Comparison of ENCODE assay signal across 19 cellular contexts in the genomic region with DNA sequence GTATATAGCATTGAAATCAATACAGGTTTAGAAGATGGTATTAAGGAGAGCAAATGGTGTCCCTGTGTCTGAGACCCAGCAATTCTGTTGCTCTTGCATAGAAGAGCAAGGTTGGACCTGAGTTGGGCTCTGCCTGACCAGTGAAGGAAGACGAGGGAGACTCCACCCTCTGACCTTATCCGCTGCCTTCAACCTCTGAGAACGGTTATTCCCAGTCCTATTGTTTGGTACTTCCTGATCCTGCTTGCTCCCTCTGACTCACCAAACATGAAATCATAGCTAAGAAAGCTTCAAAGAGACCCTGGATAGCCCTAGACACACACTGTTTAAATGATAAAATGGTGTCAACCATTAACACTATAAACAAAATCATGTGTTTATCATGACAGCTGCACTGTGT.
DNase-seq lines count a peak whose midpoint lies in the region; ATAC-seq and TF ChIP-seq lines count a peak whose summit lies in the region.
"Had no signal": no experiment of that assay in that cellular context is flagged by ENCODE, and none has a peak within 500 bp of the region (broad histone marks: within the 10 kb centered on the region; RNA-seq: fewer than 3 reads in every experiment).

No MANE protein-coding gene starts in this region.

- WGBS in right lobe of liver (ENCODE audit: insufficient coverage, low coverage, low lambda C conversion rate, missing lambda C conversion rate): 80% methylated on average over 1 of the region's 3 CpGs
- WGBS in aorta, 2 donors: 88 to 89% methylated on average over 3 of the region's 3 CpGs

- ATAC-seq in Right ventricle myocardium superior (ENCODE audit: poor library complexity): peak; percentile 61
- ATAC-seq in Right ventricle myocardium inferior: no peak
- peak; percentile 71 for ATAC-seq in esophagus mucosa
- ATAC-seq in right lobe of liver: peak; percentile 69 to 90 (median 80)
- ATAC-seq in aorta (ENCODE audit: low FRiP score): peak; percentile 46
- ATAC-seq in GM19328 (IDR thresholded peaks at IDR 0.05; ENCODE audit: unreplicated experiment): no peak
- ATAC-seq in HG03097 (IDR thresholded peaks at IDR 0.05; ENCODE audit: low FRiP score, unreplicated experiment): no peak
- no peak for ATAC-seq in HG02840 (IDR thresholded peaks at IDR 0.05; ENCODE audit: low FRiP score, unreplicated experiment)
- ATAC-seq: activated naive CD4-positive, alpha-beta T cell treated with anti-CD3 and anti-CD28 coated beads, Interleukin-2, amount 50 U/mL, for 72 hours; GM23338; natural killer cell treated with Interleukin-12 subunit alpha and Interleukin-12 subunit beta and Interleukin-15 and Interleukin-18, amount 100 ng/mL, for 72 hours had no signal

- H3K27ac ChIP-seq in right lobe of liver (peak overlapping the region in 1 of 3 donors; percentile 31), aorta (ENCODE audit: low read depth in 1 of 2, low read length in 2 of 2) (no peak overlapping the region)
- H3K27ac ChIP-seq: SJCRH30 had no signal

- intact Hi-C loops in Right ventricle myocardium superior (cut with DNase I): no loop called here
- intact Hi-C loops in Right ventricle myocardium inferior (cut with DNase I): no loop called here
- intact Hi-C loops in right lobe of liver (cut with DNase I): no loop called here
- intact Hi-C loops in aorta (cut with DNase I): no loop called here

- H3K4me3 ChIP-seq in right lobe of liver (no peak overlapping the region), aorta (ENCODE audit: low read length in 2 of 2) (no peak overlapping the region)
- H3K4me3 ChIP-seq: GM23338, SJCRH30, skin epidermis had no signal

- no peaks in the 10 kb centered on the region for H3K4me1 ChIP-seq in right lobe of liver
- no peaks in the 10 kb centered on the region for H3K4me1 ChIP-seq in aorta (ENCODE audit: control insufficient read depth in 1 of 2, insufficient read depth in 2 of 2, low read length in 2 of 2)
- H3K4me1 ChIP-seq: SJCRH30 had no signal

- no peak for TF ChIP-seq CTCF in right lobe of liver (IDR thresholded peaks at IDR 0.05)

- H3K9me3 ChIP-seq in right lobe of liver: no peaks in the 10 kb centered on the region
- no peaks in the 10 kb centered on the region for H3K9me3 ChIP-seq in aorta (ENCODE audit: control insufficient read depth, low read length)
- H3K9me3 ChIP-seq: SJCRH30 had no signal

- no peak for DNase-seq in Right ventricle myocardium superior
- DNase-seq in Right ventricle myocardium inferior (ENCODE audit: missing footprints): no peak
- DNase-seq in right lobe of liver: no peak
- no peak for DNase-seq in aorta
- DNase-seq: 8988T; CD4-positive, CD25-positive, alpha-beta regulatory T cell; Karpas-422; NCI-H2029; NCI-H82; SJCRH30; substantia nigra had no signal

- no peaks in the 10 kb centered on the region for H3K27me3 ChIP-seq in right lobe of liver
- H3K27me3 ChIP-seq in aorta (ENCODE audit: control insufficient read depth in 1 of 2, insufficient read depth in 2 of 2, low read length in 1 of 2): no peaks in the 10 kb centered on the region
- H3K27me3 ChIP-seq: SJCRH30 had no signal

- TF ChIP-seq POLR2A in right lobe of liver (IDR thresholded peaks at IDR 0.05): no peak

- H3K36me3 ChIP-seq in right lobe of liver (no peaks in the 10 kb centered on the region), aorta (ENCODE audit: control insufficient read depth in 1 of 2, insufficient read depth in 2 of 2, low read length in 1 of 2) (no peaks in the 10 kb centered on the region)
- H3K36me3 ChIP-seq: SJCRH30 had no signal

Comparison
In these comparisons a context has a peak if more than half of its experiments do, and no peak if none do; other contexts are left out.
1. ATAC-seq: peak in Right ventricle myocardium superior (single experiment), esophagus mucosa (single experiment), right lobe of liver (4 of 4) and aorta (single experiment); none in Right ventricle myocardium inferior (single experiment), GM19328 (single experiment), HG03097 (single experiment) and HG02840 (single experiment).